ENCODE assay signal across 9 cellular contexts in genomic region chr5:123344819-123345426, GRCh38.
DNase-seq lines count a peak whose midpoint lies in the region; ATAC-seq and TF ChIP-seq lines count a peak whose summit lies in the region.
"Had no signal": no experiment of that assay in that cellular context is flagged by ENCODE, and none has a peak within 500 bp of the region (broad histone marks: within the 10 kb centered on the region; RNA-seq: fewer than 3 reads in every experiment).

No MANE protein-coding gene starts in this region.

- no peak overlapping the region for H3K27ac Mint-ChIP-seq in stimulated activated naive B cell treated with anti-CD40 and anti-IgM and Interleukin-4, amounts not matched to agents 10 μg/mL and 1 μg/mL and 100 μg/mL, for 72 hours

- intact Hi-C loops in uterus (cut with DNase I; ENCODE audit: low total_unique reads): no loop called here
- intact Hi-C loops in posterior vena cava (cut with DNase I): no loop called here

- H3K4me1 ChIP-seq in adipocyte (ENCODE audit: control insufficient read depth, insufficient read depth, low read length): no peaks in the 10 kb centered on the region
- no peaks in the 10 kb centered on the region for H3K4me1 ChIP-seq in uterus

- H3K4me3 ChIP-seq in adipocyte (ENCODE audit: low read length) (no peak overlapping the region), uterus (no peak overlapping the region)

- H3K4me1 Mint-ChIP-seq in stimulated activated naive B cell treated with anti-CD40 and anti-IgM and Interleukin-4, amounts not matched to agents 10 μg/mL and 1 μg/mL and 100 μg/mL, for 72 hours: no peaks in the 10 kb centered on the region

- H3K9me3 ChIP-seq in adipocyte (ENCODE audit: control insufficient read depth, low read length) (no peaks in the 10 kb centered on the region), uterus (no peaks in the 10 kb centered on the region)
- H3K9me3 ChIP-seq: neutrophil had no signal

- H3K27ac ChIP-seq in uterus: no peak overlapping the region
- H3K27ac ChIP-seq: neutrophil had no signal

- no peaks in the 10 kb centered on the region for H3K9me3 Mint-ChIP-seq in stimulated activated naive B cell treated with anti-CD40 and anti-IgM and Interleukin-4, amounts not matched to agents 10 μg/mL and 1 μg/mL and 100 μg/mL, for 72 hours

- peak; percentile 54 for DNase-seq in ELR (ENCODE audit: low read depth)
- DNase-seq in LHCN-M2 (ENCODE audit: low read depth): peak; percentile 5
- peak; percentile 84 for DNase-seq in adipocyte (ENCODE audit: low read depth)
- DNase-seq in iris pigment epithelial cell (ENCODE audit: low read depth): peak; percentile 52
- DNase-seq in uterus: peak in 1 of 2 donors; percentile 24
- no peak for DNase-seq in stimulated activated CD4-positive, alpha-beta T cell treated with anti-CD3 and anti-CD28 coated beads, Interleukin-15, amount 100 ng/mL, for 24 hours
- no peak for DNase-seq in stimulated activated naive B cell treated with anti-CD40 and anti-IgM and Interleukin-4, amounts not matched to agents 10 μg/mL and 1 μg/mL and 100 μg/mL, for 72 hours
- DNase-seq in posterior vena cava (ENCODE audit: low spot score): no peak

- ATAC-seq in stimulated activated naive B cell treated with anti-CD40 and anti-IgM and Interleukin-4, amounts not matched to agents 10 μg/mL and 1 μg/mL and 100 μg/mL, for 72 hours (replicated peaks): no peak

- peaks cover 9 to 22% of the 10 kb centered on the region in 2 donors for H3K36me3 Mint-ChIP-seq in stimulated activated naive B cell treated with anti-CD40 and anti-IgM and Interleukin-4, amounts not matched to agents 10 μg/mL and 1 μg/mL and 100 μg/mL, for 72 hours

- no peak overlapping the region for H3K9ac ChIP-seq in adipocyte (ENCODE audit: low read length)

- H3K4me3 Mint-ChIP-seq in stimulated activated naive B cell treated with anti-CD40 and anti-IgM and Interleukin-4, amounts not matched to agents 10 μg/mL and 1 μg/mL and 100 μg/mL, for 72 hours: no peak overlapping the region

- H3K36me3 ChIP-seq in adipocyte (ENCODE audit: control insufficient read depth, insufficient read depth, low read length, severe bottlenecking) (peaks cover 2% of the 10 kb centered on the region), uterus (no peaks in the 10 kb centered on the region)

- no peak for TF ChIP-seq POLR2A in uterus (IDR thresholded peaks at IDR 0.05)

- no peaks in the 10 kb centered on the region for H3K27me3 Mint-ChIP-seq in stimulated activated naive B cell treated with anti-CD40 and anti-IgM and Interleukin-4, amounts not matched to agents 10 μg/mL and 1 μg/mL and 100 μg/mL, for 72 hours

- peak; percentile 46 to 57 (median 56) for TF ChIP-seq CTCF in uterus (IDR thresholded peaks at IDR 0.05)

- no peaks in the 10 kb centered on the region for H3K27me3 ChIP-seq in adipocyte (replicated peaks; ENCODE audit: control insufficient read depth, insufficient read depth, low read length)
- H3K27me3 ChIP-seq in uterus: no peaks in the 10 kb centered on the region
- H3K27me3 ChIP-seq: neutrophil had no signal

Comparison
In these comparisons a context has a peak if more than half of its experiments do, and no peak if none do; other contexts are left out.
1. DNase-seq: peak in ELR (single experiment), LHCN-M2 (single experiment), adipocyte (single experiment) and iris pigment epithelial cell (single experiment); none in stimulated activated CD4-positive, alpha-beta T cell treated with anti-CD3 and anti-CD28 coated beads, Interleukin-15, amount 100 ng/mL, for 24 hours (single experiment), stimulated activated naive B cell treated with anti-CD40 and anti-IgM and Interleukin-4, amounts not matched to agents 10 μg/mL and 1 μg/mL and 100 μg/mL, for 72 hours (single experiment) and posterior vena cava (single experiment).